Comparison of ENCODE assay signal across 25 cellular contexts in the genomic region with DNA sequence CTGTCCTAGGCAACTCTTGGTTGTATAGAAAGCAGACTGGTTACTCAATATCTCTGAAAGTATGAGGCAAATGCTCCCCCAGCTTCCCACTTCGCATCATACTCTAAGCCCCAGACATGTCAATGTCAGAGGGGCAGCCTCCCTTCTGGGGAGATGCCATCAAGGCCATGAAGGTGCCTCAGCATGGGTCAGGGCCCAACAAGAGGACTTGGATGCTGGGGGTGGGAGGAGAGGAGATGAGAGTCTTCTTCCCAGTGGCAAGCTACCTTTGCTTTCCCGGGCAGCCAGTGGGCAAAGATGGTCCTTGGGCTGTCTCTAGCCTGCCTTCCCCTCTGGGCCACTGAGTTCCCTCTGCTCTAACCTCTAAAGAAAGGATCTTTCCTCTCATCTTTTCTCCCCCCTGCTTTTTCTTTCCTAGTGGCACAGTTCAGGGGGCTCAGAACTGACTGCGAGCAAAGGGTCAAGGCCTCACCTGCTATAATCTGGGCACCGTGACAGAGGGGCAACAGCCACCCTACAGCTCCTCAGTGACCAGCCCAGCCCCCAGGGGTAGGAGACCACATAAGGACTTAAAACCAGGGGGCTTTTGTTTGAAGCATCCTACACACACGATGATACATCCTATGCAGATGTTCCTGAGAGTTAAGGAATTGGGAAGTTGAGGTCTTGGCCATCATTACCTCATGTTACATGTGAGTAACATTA.
"Had no signal": no experiment of that assay in that cellular context is flagged by ENCODE, and none has a peak within 500 bp of the region (broad histone marks: within the 10 kb centered on the region; RNA-seq: fewer than 3 reads in every experiment).

No MANE protein-coding gene starts in this region.

- H3K4me1 ChIP-seq: heart left ventricle, left ventricle myocardium inferior, prostate gland, testis, transverse colon, upper lobe of left lung had no signal

- ATAC-seq: heart left ventricle; mucosa of descending colon; naive thymus-derived CD4-positive, alpha-beta T cell; natural killer cell treated with Interleukin-12 subunit alpha and Interleukin-12 subunit beta and Interleukin-15 and Interleukin-18, amount 100 ng/mL, for 72 hours; right cardiac atrium; stimulated activated memory B cell treated with anti-CD40 and anti-IgM and Interleukin-4, amounts not matched to agents 10 μg/mL and 1 μg/mL and 100 μg/mL, for 72 hours; stimulated activated naive CD8-positive, alpha-beta T cell treated with anti-CD3 and anti-CD28 coated beads, Interleukin-15, amount 100 ng/mL, for 72 hours had no signal

- H3K27ac ChIP-seq: heart left ventricle, left ventricle myocardium inferior, ovary, prostate gland, skin epidermis, testis, thyroid gland, transverse colon, upper lobe of left lung had no signal

- H3K36me3 ChIP-seq: ovary, prostate gland had no signal

- H3K27me3 ChIP-seq: heart left ventricle, ovary, testis, thyroid gland, transverse colon, upper lobe of left lung had no signal

- H3K9me3 ChIP-seq: heart left ventricle, left ventricle myocardium inferior, mucosa of descending colon, ovary, prostate gland, testis, thyroid gland, transverse colon, upper lobe of left lung had no signal

- H3K4me3 ChIP-seq: heart left ventricle, left ventricle myocardium inferior, lung, mucosa of descending colon, ovary, prostate gland, skin epidermis, testis, thyroid gland, transverse colon, upper lobe of left lung had no signal

- DNase-seq: heart left ventricle; hypothalamus; immature natural killer cell; kidney; left ventricle myocardium inferior; mesendoderm; midbrain; mucosa of descending colon; naive thymus-derived CD4-positive, alpha-beta T cell; ovary; retina; right cardiac atrium; stimulated activated CD4-positive, alpha-beta T cell treated with anti-CD3 and anti-CD28 coated beads, Interleukin-4, amount 100 ng/mL, for 4 hours; stimulated activated CD8-positive, alpha-beta memory T cell treated with anti-CD3 and anti-CD28 coated beads, Interleukin-4, amount 100 ng/mL, for 48 hours; stimulated activated naive CD4-positive, alpha-beta T cell treated with Interleukin-2 at 50 U/mL for 16 hours; stimulated activated naive CD8-positive, alpha-beta T cell treated with anti-CD3 and anti-CD28 coated beads, Interleukin-15, amount 100 ng/mL, for 72 hours; testis; thyroid gland; transverse colon; upper lobe of left lung had no signal
